In the genomic region with DNA sequence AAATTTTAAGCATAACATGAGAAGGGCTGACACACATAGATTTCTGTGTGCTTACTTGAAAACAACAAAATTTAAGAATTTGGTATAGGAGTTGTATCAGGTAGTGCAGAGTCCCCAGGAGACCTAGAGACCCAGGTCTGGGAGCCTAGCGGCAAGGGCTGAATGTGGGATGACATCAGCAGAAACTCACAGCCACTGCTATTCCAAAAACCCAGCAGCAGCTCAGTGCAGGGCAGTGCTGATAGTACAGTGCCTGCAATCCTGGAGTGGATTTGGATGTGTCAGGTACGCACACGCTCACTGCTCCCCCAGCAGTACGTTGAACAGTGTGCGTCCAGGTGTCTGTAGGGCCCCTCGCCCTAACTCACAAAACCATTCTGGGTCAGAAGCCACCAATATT, we compare ENCODE assay signal across 31 cellular contexts.
DNase-seq lines count a peak whose midpoint lies in the region; ATAC-seq, FAIRE-seq and TF ChIP-seq lines count a peak whose summit lies in the region.
"Had no signal": no experiment of that assay in that cellular context is flagged by ENCODE, and none has a peak within 500 bp of the region (broad histone marks: within the 10 kb centered on the region; RNA-seq: fewer than 3 reads in every experiment).

No MANE protein-coding gene starts in this region.

- no peak for ATAC-seq in HG03280 (IDR thresholded peaks at IDR 0.05; ENCODE audit: unreplicated experiment)
- ATAC-seq: activated CD8-positive, alpha-beta T cell treated with anti-CD3 and anti-CD28 coated beads, Interleukin-2, amount 10 ng/mL, durations not matched to agents 7 days and 5 days; activated T-helper 17 cell treated with anti-CD3 and anti-CD28 coated beads, Interleukin-2, amount 50 U/mL, for 72 hours; CD8-positive, alpha-beta T cell; GM12878 had no signal

- no peak overlapping the region for H3K4me3 ChIP-seq in bronchial epithelial cell (ENCODE audit: low read depth, low read length)
- H3K4me3 ChIP-seq: GM12878, lung, ovary, SJCRH30, skin epidermis had no signal

- H3K4me3 Mint-ChIP-seq in nephron: no peak overlapping the region
- H3K4me3 Mint-ChIP-seq: activated CD8-positive, alpha-beta T cell treated with anti-CD3 and anti-CD28 coated beads, Interleukin-2, amount 10 ng/mL, durations not matched to agents 7 days and 5 days; activated T-helper 17 cell treated with anti-CD3 and anti-CD28 coated beads, Interleukin-2, amount 50 U/mL, for 72 hours; B cell; CD8-positive, alpha-beta T cell; nephron progenitor cell had no signal

- FAIRE-seq in bronchial epithelial cell (lab: Jason Lieb, UNC): peak; percentile 7
- FAIRE-seq: colon, GM12878 had no signal

- peaks cover 7% of the 10 kb centered on the region for H3K27me3 Mint-ChIP-seq in nephron (ENCODE audit: low read depth)

- no peaks in the 10 kb centered on the region for H3K27me3 ChIP-seq in bronchial epithelial cell (ENCODE audit: control insufficient read depth, insufficient read depth, low read length)
- H3K27me3 ChIP-seq: ovary, SJCRH30 had no signal

- H3K36me3 Mint-ChIP-seq in nephron (ENCODE audit: low read depth): no peaks in the 10 kb centered on the region
- H3K36me3 Mint-ChIP-seq: CD8-positive, alpha-beta T cell had no signal

- no peaks in the 10 kb centered on the region for H3K9me3 Mint-ChIP-seq in nephron
- H3K9me3 Mint-ChIP-seq: activated T-helper 17 cell treated with anti-CD3 and anti-CD28 coated beads, Interleukin-2, amount 50 U/mL, for 72 hours; CD8-positive, alpha-beta T cell; nephron progenitor cell had no signal

- H3K36me3 ChIP-seq in bronchial epithelial cell (ENCODE audit: control insufficient read depth, insufficient read depth, low read length): peaks cover 8% of the 10 kb centered on the region
- H3K36me3 ChIP-seq: ovary, SJCRH30, WERI-Rb-1 had no signal

- TF ChIP-seq CTCF in bronchial epithelial cell (IDR thresholded peaks at IDR 0.05; ENCODE audit: insufficient read depth, low read length, severe bottlenecking): no peak
- TF ChIP-seq CTCF in nephron (IDR thresholded peaks at IDR 0.05; ENCODE audit: unreplicated experiment in 3 of 3): no peak

- peaks cover 77% of the 10 kb centered on the region for H3K4me1 Mint-ChIP-seq in nephron
- H3K4me1 Mint-ChIP-seq: B cell had no signal

- no peak for TF ChIP-seq POLR2A in erythroblast (IDR thresholded peaks at IDR 0.05; ENCODE audit: low read length)

- peak overlapping the region in 2 of 3 experiments; percentile 33 to 62 for H3K27ac Mint-ChIP-seq in nephron
- H3K27ac Mint-ChIP-seq: activated CD8-positive, alpha-beta T cell treated with anti-CD3 and anti-CD28 coated beads, Interleukin-2, amount 10 ng/mL, durations not matched to agents 7 days and 5 days; activated T-helper 17 cell treated with anti-CD3 and anti-CD28 coated beads, Interleukin-2, amount 50 U/mL, for 72 hours; B cell; CD8-positive, alpha-beta T cell; nephron progenitor cell had no signal

- DNase-seq in Daoy (ENCODE audit: low read depth) (peak; percentile 44), M059J (ENCODE audit: low read depth) (peak; percentile 33), bronchial epithelial cell (ENCODE audit: low read depth) (no peak), erythroblast (lab: John Stamatoyannopoulos, UW) (no peak)
- no peak for DNase-seq in stimulated activated CD4-positive, alpha-beta T cell treated with anti-CD3 and anti-CD28 coated beads, Interleukin-4, amount 100 ng/mL, for 4 hours
- DNase-seq: activated CD4-positive, alpha-beta T cell treated with anti-CD3 and anti-CD28 coated beads for 4 hours; activated CD8-positive, alpha-beta T cell treated with anti-CD3 and anti-CD28 coated beads, Interleukin-2, amount 10 ng/mL, durations not matched to agents 7 days and 5 days; activated naive CD4-positive, alpha-beta T cell treated with anti-CD3 and anti-CD28 coated beads, Interleukin-2, amount 50 U/mL, for 16 hours; CD8-positive, alpha-beta T cell; DMS 273 treated with DMSO at 0.1 percent for 48 hours; effector CD8-positive, alpha-beta T cell; H7; MV-4-11; NCI-H1436; NCI-H2081 treated with DMSO at 0.1 percent for 48 hours; NCI-H226; NCI-H69; nephron progenitor cell; ovary; SJCRH30; stimulated activated naive CD4-positive, alpha-beta T cell treated with Interleukin-2 at 50 U/mL for 16 hours; T1000; WERI-Rb-1 had no signal

Comparison
In these comparisons a context has a peak if more than half of its experiments do, and no peak if none do; other contexts are left out.
1. DNase-seq: peak in Daoy (single experiment) and M059J (single experiment); none in bronchial epithelial cell (single experiment), stimulated activated CD4-positive, alpha-beta T cell treated with anti-CD3 and anti-CD28 coated beads, Interleukin-4, amount 100 ng/mL, for 4 hours (0 of 2) and erythroblast (0 of 2).